Comparison of ENCODE assay signal across 8 cellular contexts in the genomic region with DNA sequence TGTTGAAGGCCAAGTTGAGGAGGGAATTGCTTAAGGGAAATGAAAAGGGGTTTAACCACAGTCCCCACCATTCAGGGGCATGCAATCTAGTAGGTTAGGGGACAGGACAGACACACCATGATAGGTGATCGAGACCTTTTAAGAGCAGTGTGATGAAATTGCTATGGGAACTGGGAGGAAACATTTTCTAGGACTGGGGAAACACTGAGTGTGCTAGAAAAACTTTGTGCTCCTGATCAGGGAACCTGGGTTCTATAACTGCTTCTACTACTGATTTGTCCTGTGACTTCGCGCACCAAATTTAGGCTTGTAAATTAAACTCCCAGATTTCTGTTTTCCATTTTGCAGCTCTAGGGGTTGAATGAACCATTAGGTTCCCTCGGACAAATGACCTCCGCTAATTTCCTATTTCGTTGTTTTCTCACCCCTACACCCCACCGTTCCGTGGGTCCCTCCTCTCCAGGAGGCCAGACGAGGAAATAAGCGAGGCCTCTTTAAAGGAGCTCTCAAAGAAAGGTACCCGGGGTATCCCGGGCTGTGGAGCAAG.
DNase-seq lines count a peak whose midpoint lies in the region; ATAC-seq, FAIRE-seq and TF ChIP-seq lines count a peak whose summit lies in the region.

No MANE protein-coding gene starts in this region.

- H3K9me3 Mint-ChIP-seq in activated naive CD8-positive, alpha-beta T cell (ENCODE audit: low read depth) = no peaks in the 10 kb centered on the region

- peak overlapping the region; percentile 40 for H3K27ac ChIP-seq in substantia nigra (ENCODE audit: low read depth, low read length, poor library complexity, severe bottlenecking)

- H3K4me3 ChIP-seq in GM12864 (ENCODE audit: low read depth, low read length) = peak overlapping the region; percentile 85

- H3K4me3 Mint-ChIP-seq in activated naive CD8-positive, alpha-beta T cell = peak overlapping the region; percentile 95

- H3K4me1 Mint-ChIP-seq in activated naive CD8-positive, alpha-beta T cell (ENCODE audit: low read depth) = peaks cover 52% of the 10 kb centered on the region

- peak; percentile 4 for ATAC-seq in HG03095 (IDR thresholded peaks at IDR 0.05; ENCODE audit: unreplicated experiment)

- no peaks in the 10 kb centered on the region for H3K27me3 Mint-ChIP-seq in activated naive CD8-positive, alpha-beta T cell

- no peak for FAIRE-seq in D721Med (lab: Jason Lieb, UNC)

- TF ChIP-seq CTCF in GM12864 (IDR thresholded peaks at IDR 0.05; ENCODE audit: low read depth, low read length, missing control alignments) (no peak), D721Med (IDR thresholded peaks at IDR 0.05; ENCODE audit: insufficient read depth, missing control alignments) (no peak)

- H3K36me3 Mint-ChIP-seq in activated naive CD8-positive, alpha-beta T cell = peaks cover 8% of the 10 kb centered on the region

- no peak for DNase-seq in GM12864 (ENCODE audit: low read depth)
- DNase-seq in iris pigment epithelial cell (ENCODE audit: low read depth) = peak; percentile 8
- no peak for DNase-seq in substantia nigra (lab: John Stamatoyannopoulos, UW)
- no peak for DNase-seq in stimulated activated CD4-positive, alpha-beta T cell treated with anti-CD3 and anti-CD28 coated beads, Interleukin-4, amount 100 ng/mL, for 4 hours
- no peak for DNase-seq in D721Med (ENCODE audit: insufficient read length, low spot score)
- DNase-seq in dedifferentiated amniotic fluid mesenchymal stem cell (ENCODE audit: extremely low spot score) = no peak

- peak overlapping the region; percentile 99 for H3K27ac Mint-ChIP-seq in activated naive CD8-positive, alpha-beta T cell
